In genomic region chr16:72255785-72256184, GRCh38 we compare ENCODE assay signal across 19 cellular contexts.
"Had no signal": no experiment of that assay in that cellular context is flagged by ENCODE, and none has a peak within 500 bp of the region (broad histone marks: within the 10 kb centered on the region; RNA-seq: fewer than 3 reads in every experiment).

No MANE protein-coding gene starts in this region.

- DNase-seq: activated CD4-positive, alpha-beta T cell treated with anti-CD3 and anti-CD28 coated beads for 36 hours; activated CD8-positive, alpha-beta T cell treated with anti-CD3 and anti-CD28 coated beads for 36 hours; activated naive CD4-positive, alpha-beta T cell treated with Interleukin-2 at 50 U/mL for 16 hours; caudate nucleus; cortex of kidney; effector memory CD4-positive, alpha-beta T cell; erythroblast; heart right ventricle; left ventricle myocardium inferior; mesendoderm; retina; small intestine; stomach; T-helper 9 cell had no signal

- H3K4me1 Mint-ChIP-seq: activated CD4-positive, alpha-beta T cell treated with anti-CD3 and anti-CD28 coated beads for 36 hours; nephron had no signal

- H3K27ac Mint-ChIP-seq: activated CD4-positive, alpha-beta T cell treated with anti-CD3 and anti-CD28 coated beads for 36 hours; activated CD8-positive, alpha-beta T cell treated with anti-CD3 and anti-CD28 coated beads for 36 hours had no signal

- H3K9me3 Mint-ChIP-seq: activated CD8-positive, alpha-beta T cell treated with anti-CD3 and anti-CD28 coated beads for 36 hours had no signal

- ATAC-seq: activated CD4-positive, alpha-beta T cell treated with anti-CD3 and anti-CD28 coated beads for 36 hours; activated CD8-positive, alpha-beta T cell treated with anti-CD3 and anti-CD28 coated beads for 36 hours had no signal

- H3K4me3 ChIP-seq: gastrocnemius medialis, heart right ventricle, left ventricle myocardium inferior, ovary, stomach, tibial artery, vagina had no signal

- H3K27me3 Mint-ChIP-seq: activated CD4-positive, alpha-beta T cell treated with anti-CD3 and anti-CD28 coated beads for 36 hours had no signal

- H3K4me3 Mint-ChIP-seq: activated CD4-positive, alpha-beta T cell treated with anti-CD3 and anti-CD28 coated beads for 36 hours; activated CD8-positive, alpha-beta T cell treated with anti-CD3 and anti-CD28 coated beads for 36 hours; nephron had no signal
